ENCODE assay signal across 26 cellular contexts in genomic region chr10:85594239-85594638, GRCh38.
DNase-seq lines count a peak whose midpoint lies in the region; ATAC-seq and TF ChIP-seq lines count a peak whose summit lies in the region.
"Had no signal": no experiment of that assay in that cellular context is flagged by ENCODE, and none has a peak within 500 bp of the region (broad histone marks: within the 10 kb centered on the region; RNA-seq: fewer than 3 reads in every experiment).

No MANE protein-coding gene starts in this region.

- H3K27me3 Mint-ChIP-seq in CD4-positive, alpha-beta memory T cell = no peaks in the 10 kb centered on the region
- H3K27me3 Mint-ChIP-seq in GM23338 (ENCODE audit: insufficient read depth, low read depth, poor library complexity) (peaks cover 3% of the 10 kb centered on the region), mesothelial cell of epicardium (ENCODE audit: low read depth) (no peaks in the 10 kb centered on the region)
- H3K27me3 Mint-ChIP-seq: activated naive CD8-positive, alpha-beta T cell had no signal

- no peak overlapping the region for H3K4me3 ChIP-seq in CD4-positive, alpha-beta memory T cell (ENCODE audit: low read length in 2 of 2)
- H3K4me3 ChIP-seq in GM23338 (no peak overlapping the region), mucosa of descending colon (no peak overlapping the region)
- H3K4me3 ChIP-seq: GM23248, upper lobe of left lung had no signal

- no peaks in the 10 kb centered on the region for H3K36me3 Mint-ChIP-seq in CD4-positive, alpha-beta memory T cell
- H3K36me3 Mint-ChIP-seq in GM23338 (ENCODE audit: low read depth) = 0 out of 3 replicates have a peak, but pooled peaks cover 3% of the 10 kb centered on the region
- H3K36me3 Mint-ChIP-seq in mesothelial cell of epicardium = no peaks in the 10 kb centered on the region
- H3K36me3 Mint-ChIP-seq: activated naive CD8-positive, alpha-beta T cell; immature natural killer cell had no signal

- H3K9me3 ChIP-seq in CD4-positive, alpha-beta memory T cell (ENCODE audit: control insufficient read depth in 1 of 2, low read length in 2 of 2) = no peaks in the 10 kb centered on the region
- H3K9me3 ChIP-seq in mucosa of descending colon = no peaks in the 10 kb centered on the region
- H3K9me3 ChIP-seq: upper lobe of left lung had no signal

- CTCF ChIA-PET in CD4-positive, alpha-beta memory T cell (lab: Charles Lee; ENCODE audit: partially characterized antibody) = interaction anchor here (0.7 to 4.1 kb wide), 6 partner anchors 9 to 123 kb away, joined by 3 to 39 read pairs (median 3); no protein-coding TSS in a partner anchor
- CTCF ChIA-PET in GM10248 (lab: Yijun Ruan, JAX) = interaction anchor here (1.7 kb wide), 1 partner anchor 30 kb away, joined by 3 read pairs; no protein-coding TSS in a partner anchor

- POLR2A ChIA-PET in CD4-positive, alpha-beta memory T cell (lab: Charles Lee; ENCODE audit: partially characterized antibody) = interaction anchor here (1.1 to 1.9 kb wide), 7 partner anchors 9 to 20 kb away, joined by 3 to 13 read pairs (median 5); no protein-coding TSS in a partner anchor
- POLR2A ChIA-PET in GM10248 (lab: Yijun Ruan, JAX) = no interaction called here

- H3K4me1 Mint-ChIP-seq in CD4-positive, alpha-beta memory T cell = peaks cover 15 to 30% (median 25%) of the 10 kb centered on the region in 4 donors
- H3K4me1 Mint-ChIP-seq in GM23338 = no peaks in the 10 kb centered on the region
- no peaks in the 10 kb centered on the region for H3K4me1 Mint-ChIP-seq in mesothelial cell of epicardium

- no peak overlapping the region for H3K27ac ChIP-seq in CD4-positive, alpha-beta memory T cell (ENCODE audit: low read depth, low read length)
- no peak overlapping the region for H3K27ac ChIP-seq in GM23338 (ENCODE audit: low read depth)
- H3K27ac ChIP-seq: GM23248, upper lobe of left lung had no signal

- H3K79me2 ChIP-seq in GM23338 (replicated peaks; ENCODE audit: insufficient read depth) = no peaks in the 10 kb centered on the region

- no peak overlapping the region for H2AFZ ChIP-seq in GM23338
- H2AFZ ChIP-seq: GM23248 had no signal

- TF ChIP-seq CTCF in GM23338 (conservative IDR thresholded peaks at IDR 0.05; ENCODE audit: low read depth in 2 of 2) (no peak), mucosa of descending colon (IDR thresholded peaks at IDR 0.05) (no peak), mesothelial cell of epicardium (IDR thresholded peaks at IDR 0.05; ENCODE audit: unreplicated experiment) (no peak), GM10248 (IDR thresholded peaks at IDR 0.05; ENCODE audit: control extremely low read depth, extremely low read depth, low read depth, missing control alignments) (no peak)

- H3K4me1 ChIP-seq in CD4-positive, alpha-beta memory T cell (ENCODE audit: insufficient read depth, low read length) = peaks cover 15% of the 10 kb centered on the region
- H3K4me1 ChIP-seq in GM23338 (ENCODE audit: insufficient read depth) (no peaks in the 10 kb centered on the region), mucosa of descending colon (ENCODE audit: low read depth) (no peaks in the 10 kb centered on the region)
- H3K4me1 ChIP-seq: upper lobe of left lung had no signal

- no peak for DNase-seq in CD4-positive, alpha-beta memory T cell
- DNase-seq in GM23338 (ENCODE audit: low spot score) = peak; percentile 2
- DNase-seq in astrocyte of the hippocampus (ENCODE audit: low read depth, low spot score) = peak; percentile 4
- DNase-seq in mucosa of descending colon = no peak
- DNase-seq in mesothelial cell of epicardium (ENCODE audit: low spot score in 2 of 2, unreplicated experiment in 2 of 2) = no peak
- DNase-seq in NCI-H2196 (lab: John Stamatoyannopoulos, UW; ENCODE audit: unreplicated experiment) = no peak
- DNase-seq in NCI-H446 treated with DMSO at 0.1 percent for 48 hours (lab: John Stamatoyannopoulos, UW) = no peak
- DNase-seq in GM10248 (ENCODE audit: extremely low spot score) = no peak
- DNase-seq: activated CD4-positive, alpha-beta T cell treated with anti-CD3 and anti-CD28 coated beads for 1 hour; aorta; erythroblast; foreskin melanocyte; GDM1; GM23248; immature natural killer cell; KBM-7; MM.1S; NCI-H1417; NCI-H2107; NCI-H510A treated with DMSO at 0.1 percent for 48 hours; NK-92 treated with Interleukin-12 subunit alpha and Interleukin-12 subunit beta, amount 100 ng/mL, for 24 hours; posterior cingulate gyrus; SIG-M5; upper lobe of left lung had no signal

- H3F3A ChIP-seq in GM23338 (replicated peaks; ENCODE audit: low read depth) = no peaks in the 10 kb centered on the region

- no peaks in the 10 kb centered on the region for H3K9me3 Mint-ChIP-seq in CD4-positive, alpha-beta memory T cell
- H3K9me3 Mint-ChIP-seq in GM23338 (peaks cover 76% of the 10 kb centered on the region), mesothelial cell of epicardium (peaks cover 5% of the 10 kb centered on the region)
- H3K9me3 Mint-ChIP-seq: neural crest cell had no signal

- peak overlapping the region; percentile 37 to 91 (median 71) for H3K27ac Mint-ChIP-seq in CD4-positive, alpha-beta memory T cell
- H3K27ac Mint-ChIP-seq in GM23338 = no peak overlapping the region
- no peak overlapping the region for H3K27ac Mint-ChIP-seq in mesothelial cell of epicardium
- H3K27ac Mint-ChIP-seq: activated naive CD8-positive, alpha-beta T cell; immature natural killer cell had no signal

- intact Hi-C loops in CD4-positive, alpha-beta memory T cell (cut with micrococcal nuclease) = loop anchor here (2.0 kb wide), 1 partner anchor 19 kb away; no protein-coding TSS in a partner anchor
- intact Hi-C loops in mucosa of descending colon (cut with DNase I, micrococcal nuclease) = no loop called here

- H3K27me3 ChIP-seq in CD4-positive, alpha-beta memory T cell (ENCODE audit: insufficient read depth, low read length) = no peaks in the 10 kb centered on the region
- no peaks in the 10 kb centered on the region for H3K27me3 ChIP-seq in GM23338 (ENCODE audit: insufficient read depth)
- H3K27me3 ChIP-seq: upper lobe of left lung had no signal

- no peaks in the 10 kb centered on the region for H3K9me2 ChIP-seq in GM23338 (ENCODE audit: insufficient read depth)

- no peak overlapping the region for H3K4me2 ChIP-seq in GM23338

- ATAC-seq in GM23338 = no peak; the same call in 2 of the 3 replicates
- peak; percentile 19 for ATAC-seq in mucosa of descending colon

- peak overlapping the region in 4 of 8 donors; percentile 26 to 79 (median 52) for H3K4me3 Mint-ChIP-seq in CD4-positive, alpha-beta memory T cell
- H3K4me3 Mint-ChIP-seq in GM23338 (no peak overlapping the region), mesothelial cell of epicardium (no peak overlapping the region)
- H3K4me3 Mint-ChIP-seq: activated naive CD8-positive, alpha-beta T cell; immature natural killer cell; neural crest cell had no signal

- no peaks in the 10 kb centered on the region for H4K20me1 ChIP-seq in GM23338 (replicated peaks; ENCODE audit: insufficient read depth)

- no peaks in the 10 kb centered on the region for H3K36me3 ChIP-seq in CD4-positive, alpha-beta memory T cell (ENCODE audit: insufficient read depth, low read length)
- H3K36me3 ChIP-seq in GM23338 (ENCODE audit: insufficient read depth) = no peaks in the 10 kb centered on the region
- H3K36me3 ChIP-seq in mucosa of descending colon (ENCODE audit: low read depth) = no peaks in the 10 kb centered on the region
- H3K36me3 ChIP-seq: upper lobe of left lung had no signal

TF ChIP-seq in GM23338, 12 proteins besides CTCF, POLR2A, EP300 and RAD21 (continues in another document):
- TF ChIP-seq STAT1 (IDR thresholded peaks at IDR 0.05; ENCODE audit: unreplicated experiment) = no peak
- no peak for TF ChIP-seq NANOG (IDR thresholded peaks at IDR 0.05; ENCODE audit: borderline replicate concordance)
- TF ChIP-seq JUNB (IDR thresholded peaks at IDR 0.05; ENCODE audit: unreplicated experiment) = no peak
- no peak for TF ChIP-seq ZNF114 (CRISPR knock-in tag; IDR thresholded peaks at IDR 0.05)
- no peak for TF ChIP-seq ETS1 (IDR thresholded peaks at IDR 0.05)
- no peak for TF ChIP-seq EZH2phosphoT487 (IDR thresholded peaks at IDR 0.05; ENCODE audit: unreplicated experiment)
- TF ChIP-seq CREB1 (CRISPR knock-in tag; IDR thresholded peaks at IDR 0.05; ENCODE audit: low read depth) = no peak
- TF ChIP-seq EZH2 (IDR thresholded peaks at IDR 0.05; ENCODE audit: low read depth, unreplicated experiment) = no peak

Comparison
In these comparisons a context has a peak if more than half of its experiments do, and no peak if none do; other contexts are left out.
1. DNase-seq: peak in GM23338 (single experiment) and astrocyte of the hippocampus (single experiment); none in CD4-positive, alpha-beta memory T cell (0 of 5), mucosa of descending colon (0 of 3), mesothelial cell of epicardium (0 of 2), NCI-H2196 (single experiment), NCI-H446 treated with DMSO at 0.1 percent for 48 hours (single experiment) and GM10248 (single experiment).
2. H3K27ac Mint-ChIP-seq: peak in CD4-positive, alpha-beta memory T cell (7 of 7); none in GM23338 (single experiment) and mesothelial cell of epicardium (single experiment).